42 cellular contexts compared by ENCODE assay signal in the genomic region with DNA sequence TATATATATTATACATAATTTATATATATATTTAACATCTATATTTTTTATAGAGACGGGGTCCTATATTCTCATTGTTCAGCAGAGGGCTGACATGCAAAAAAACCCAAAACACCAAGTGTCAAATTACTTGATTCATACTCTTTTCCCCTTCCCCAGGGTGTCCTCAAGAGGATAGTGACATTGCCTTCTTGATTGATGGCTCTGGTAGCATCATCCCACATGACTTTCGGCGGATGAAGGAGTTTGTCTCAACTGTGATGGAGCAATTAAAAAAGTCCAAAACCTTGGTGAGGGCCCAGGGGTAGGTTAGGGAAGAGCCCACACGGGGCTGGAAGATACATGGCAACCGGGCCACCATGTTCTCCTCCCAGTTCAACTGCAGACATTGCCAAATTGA. TPM values are rescaled to one million over a fixed set of nuclear protein-coding genes. Genes with fewer than 3 reads are reported as not detected.
"Had no signal": no experiment of that assay in that cellular context is flagged by ENCODE, and none has a peak within 500 bp of the region (broad histone marks: within the 10 kb centered on the region; RNA-seq: fewer than 3 reads in every experiment).

No MANE protein-coding gene starts in this region.

- H3K4me3 Mint-ChIP-seq: activated B cell treated with CpG ODN at 0.5 μM for 24 hours; activated CD8-positive, alpha-beta memory T cell treated with anti-CD3 and anti-CD28 coated beads, Interleukin-2, amount 10 ng/mL, durations not matched to agents 7 days and 5 days; activated CD8-positive, alpha-beta T cell treated with anti-CD3 and anti-CD28 coated beads for 36 hours; activated naive CD8-positive, alpha-beta T cell; activated T-cell treated with anti-CD3 and anti-CD28 coated beads, Interleukin-2, amount 50 U/mL, for 24 hours; activated T-cell treated with anti-CD3 and anti-CD28 coated beads, Interleukin-2, amount 50 U/mL, for 72 hours; T-helper 17 cell; T-helper 2 cell treated with Interferon-gamma antibody and Interleukin-4, amounts not matched to agents 5 μg/mL and 100 μg/mL, for 36 hours had no signal

- DNase-seq: activated B cell treated with CpG ODN at 0.5 μM for 24 hours; activated CD4-positive, alpha-beta T cell treated with anti-CD3 and anti-CD28 coated beads for 48 hours; activated CD4-positive, alpha-beta T cell treated with anti-CD3 and anti-CD28 coated beads, Interleukin-2, amount 50 U/mL, for 1 hour; activated CD4-positive, alpha-beta T cell treated with anti-CD3 and anti-CD28 coated beads, Interleukin-2, amount 50 U/mL, for 48 hours; activated CD8-positive, alpha-beta memory T cell treated with anti-CD3 and anti-CD28 coated beads, Interleukin-2, amount 10 ng/mL, durations not matched to agents 7 days and 5 days; activated CD8-positive, alpha-beta memory T cell treated with anti-CD3 and anti-CD28 coated beads, Interleukin-2, amount 50 U/mL, for 48 hours; activated CD8-positive, alpha-beta T cell treated with anti-CD3 and anti-CD28 coated beads for 36 hours; activated gamma-delta T cell; activated naive CD4-positive, alpha-beta T cell; activated naive CD4-positive, alpha-beta T cell treated with anti-CD3 and anti-CD28 coated beads, Interleukin-2, amount 50 U/mL, for 16 hours; activated T-cell treated with anti-CD3 and anti-CD28 coated beads for 4 hours; activated T-cell treated with anti-CD3 and anti-CD28 coated beads, Interleukin-2, amount 50 U/mL, for 72 hours; amniotic stem cell; anterior cingulate cortex; brain microvascular endothelial cell; caudate nucleus; effector CD8-positive, alpha-beta T cell; esophagus squamous epithelium; foreskin melanocyte; head of caudate nucleus; T-helper 1 cell; T-helper 17 cell; T1000; WERI-Rb-1 had no signal

- H3K27ac Mint-ChIP-seq: activated B cell treated with CpG ODN at 0.5 μM for 24 hours; activated CD8-positive, alpha-beta memory T cell treated with anti-CD3 and anti-CD28 coated beads, Interleukin-2, amount 10 ng/mL, durations not matched to agents 7 days and 5 days; activated CD8-positive, alpha-beta T cell treated with anti-CD3 and anti-CD28 coated beads for 36 hours; activated naive CD8-positive, alpha-beta T cell; activated T-cell treated with anti-CD3 and anti-CD28 coated beads, Interleukin-2, amount 50 U/mL, for 24 hours; activated T-cell treated with anti-CD3 and anti-CD28 coated beads, Interleukin-2, amount 50 U/mL, for 72 hours; T-helper 2 cell treated with Interferon-gamma antibody and Interleukin-4, amounts not matched to agents 5 μg/mL and 100 μg/mL, for 36 hours had no signal

- H3K36me3 Mint-ChIP-seq: activated naive CD8-positive, alpha-beta T cell had no signal

- H3K27ac ChIP-seq: brain microvascular endothelial cell, epithelial cell of prostate, esophagus squamous epithelium, gastroesophageal sphincter, WERI-Rb-1 had no signal

- H3K36me3 ChIP-seq: brain microvascular endothelial cell, esophagus squamous epithelium, gastroesophageal sphincter, WERI-Rb-1 had no signal

- FAIRE-seq: astrocyte, colon, endometrium, endothelial cell of umbilical vein had no signal

- H3K9me3 Mint-ChIP-seq: activated B cell treated with CpG ODN at 0.5 μM for 24 hours; activated CD8-positive, alpha-beta T cell treated with anti-CD3 and anti-CD28 coated beads for 36 hours; activated T-cell treated with anti-CD3 and anti-CD28 coated beads, Interleukin-2, amount 50 U/mL, for 24 hours; activated T-cell treated with anti-CD3 and anti-CD28 coated beads, Interleukin-2, amount 50 U/mL, for 72 hours; T-helper 2 cell treated with Interferon-gamma antibody and Interleukin-4, amounts not matched to agents 5 μg/mL and 100 μg/mL, for 36 hours had no signal

- H3K4me1 ChIP-seq: gastroesophageal sphincter had no signal

- H3K27me3 ChIP-seq: brain microvascular endothelial cell had no signal

- H3K9me3 ChIP-seq: esophagus squamous epithelium, gastroesophageal sphincter had no signal

- ATAC-seq: activated CD4-positive, CD25-positive, alpha-beta regulatory T cell treated with anti-CD3 and anti-CD28 coated beads, Interleukin-2, amount 50 U/mL, for 24 hours; activated CD8-positive, alpha-beta memory T cell treated with anti-CD3 and anti-CD28 coated beads, Interleukin-2, amount 10 ng/mL, durations not matched to agents 7 days and 5 days; activated CD8-positive, alpha-beta T cell treated with anti-CD3 and anti-CD28 coated beads for 36 hours; activated T-cell treated with anti-CD3 and anti-CD28 coated beads, Interleukin-2, amount 50 U/mL, for 72 hours; gastroesophageal sphincter; T-helper 17 cell had no signal

- H3K4me3 ChIP-seq: esophagus squamous epithelium, gastroesophageal sphincter had no signal

- H3K27me3 Mint-ChIP-seq: activated B cell treated with CpG ODN at 0.5 μM for 24 hours; activated CD8-positive, alpha-beta memory T cell treated with anti-CD3 and anti-CD28 coated beads, Interleukin-2, amount 10 ng/mL, durations not matched to agents 7 days and 5 days; activated naive CD8-positive, alpha-beta T cell had no signal

RNA-seq across cellular contexts. Expression of gene ITGAM, which starts 11.0 kb away (rescaled TPM):
- total RNA-seq: chondrocyte, endothelial cell of umbilical vein, fibroblast of lung, fibroblast of villous mesenchyme had no signal
- polyA plus RNA-seq: endothelial cell of umbilical vein had no signal

RNA-seq across cellular contexts. Expression of gene PYDC1, which starts 53.9 kb away (rescaled TPM):
- total RNA-seq: activated B cell treated with CpG ODN at 0.5 μM for 24 hours; activated CD8-positive, alpha-beta memory T cell treated with anti-CD3 and anti-CD28 coated beads for 36 hours; activated CD8-positive, alpha-beta memory T cell treated with anti-CD3 and anti-CD28 coated beads, Interleukin-2, amount 10 ng/mL, durations not matched to agents 7 days and 5 days; activated CD8-positive, alpha-beta T cell treated with anti-CD3 and anti-CD28 coated beads for 36 hours; activated T-cell treated with anti-CD3 and anti-CD28 coated beads, Interleukin-2, amount 50 U/mL, for 72 hours; astrocyte; chondrocyte; dermis microvascular lymphatic vessel endothelial cell; endothelial cell of umbilical vein; esophagus squamous epithelium; fibroblast of lung; fibroblast of villous mesenchyme; glomerular endothelial cell; T-helper 17 cell had no signal
- polyA plus RNA-seq: adipose tissue, endothelial cell of umbilical vein, esophagus, fibroblast of lung had no signal

RNA-seq across cellular contexts. Expression of gene TRIM72, which starts 56.9 kb away (rescaled TPM):
- total RNA-seq: activated CD8-positive, alpha-beta memory T cell treated with anti-CD3 and anti-CD28 coated beads for 36 hours; activated CD8-positive, alpha-beta memory T cell treated with anti-CD3 and anti-CD28 coated beads, Interleukin-2, amount 10 ng/mL, durations not matched to agents 7 days and 5 days; activated CD8-positive, alpha-beta T cell treated with anti-CD3 and anti-CD28 coated beads for 36 hours; astrocyte; chondrocyte; dermis microvascular lymphatic vessel endothelial cell; endothelial cell of umbilical vein; esophagus squamous epithelium; fibroblast of lung; fibroblast of villous mesenchyme; glomerular endothelial cell had no signal
- polyA plus RNA-seq: endothelial cell of umbilical vein, fibroblast of lung had no signal
